16 cellular contexts compared by ENCODE assay signal in the genomic region with DNA sequence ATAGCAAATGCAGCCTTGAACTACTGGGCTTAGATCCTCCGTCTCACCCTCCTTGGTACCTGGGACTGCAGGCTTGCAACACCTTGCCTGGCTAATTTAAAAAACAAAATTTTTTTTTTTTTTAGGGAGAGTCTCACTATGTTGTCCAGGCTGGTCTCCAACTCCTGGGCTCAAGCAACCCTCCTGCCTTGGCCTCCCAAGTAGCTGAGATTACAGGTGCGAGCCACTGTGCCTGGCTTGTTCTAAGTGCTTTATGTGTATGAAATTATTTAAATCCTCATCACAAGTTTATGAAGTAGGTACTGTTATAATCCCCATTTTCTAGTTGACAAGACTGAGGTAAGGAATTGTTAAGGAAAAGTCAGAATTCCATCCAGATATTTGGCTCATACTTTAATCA.
"Had no signal": no experiment of that assay in that cellular context is flagged by ENCODE, and none has a peak within 500 bp of the region (broad histone marks: within the 10 kb centered on the region; RNA-seq: fewer than 3 reads in every experiment).

No MANE protein-coding gene starts in this region.

- H3K27ac Mint-ChIP-seq: activated CD4-positive, alpha-beta T cell treated with anti-CD3 and anti-CD28 coated beads, Interleukin-2, amount 10 ng/mL, durations not matched to agents 7 days and 5 days; activated naive CD4-positive, alpha-beta T cell treated with anti-CD3 and anti-CD28 coated beads, Interleukin-2, amount 10 ng/mL, durations not matched to agents 7 days and 5 days; activated T-helper 17 cell treated with anti-CD3 and anti-CD28 coated beads, Interleukin-2, amount 50 U/mL, for 72 hours had no signal

- H3K4me3 ChIP-seq: adrenal gland, gastroesophageal sphincter, lung, mucosa of descending colon, SJCRH30, uterus had no signal

- FAIRE-seq: endometrium had no signal

- H3K9me3 Mint-ChIP-seq: activated naive CD4-positive, alpha-beta T cell treated with anti-CD3 and anti-CD28 coated beads, Interleukin-2, amount 10 ng/mL, durations not matched to agents 7 days and 5 days; activated T-helper 17 cell treated with anti-CD3 and anti-CD28 coated beads, Interleukin-2, amount 50 U/mL, for 72 hours had no signal

- H3K27ac ChIP-seq: SJCRH30, uterus had no signal

- H3K4me3 Mint-ChIP-seq: activated CD4-positive, alpha-beta T cell treated with anti-CD3 and anti-CD28 coated beads, Interleukin-2, amount 10 ng/mL, durations not matched to agents 7 days and 5 days; activated naive CD4-positive, alpha-beta T cell treated with anti-CD3 and anti-CD28 coated beads, Interleukin-2, amount 10 ng/mL, durations not matched to agents 7 days and 5 days; activated T-helper 17 cell treated with anti-CD3 and anti-CD28 coated beads, Interleukin-2, amount 50 U/mL, for 72 hours; nephron; stimulated activated naive CD8-positive, alpha-beta T cell treated with anti-CD3 and anti-CD28 coated beads, Interleukin-15, Interleukin-2, amounts not matched to agents 100 ng/mL and 50 ng/mL, for 24 hours had no signal

- H3K27me3 Mint-ChIP-seq: activated CD4-positive, alpha-beta T cell treated with anti-CD3 and anti-CD28 coated beads, Interleukin-2, amount 10 ng/mL, durations not matched to agents 7 days and 5 days; activated naive CD4-positive, alpha-beta T cell treated with anti-CD3 and anti-CD28 coated beads, Interleukin-2, amount 10 ng/mL, durations not matched to agents 7 days and 5 days; activated T-helper 17 cell treated with anti-CD3 and anti-CD28 coated beads, Interleukin-2, amount 50 U/mL, for 72 hours; stimulated activated naive CD8-positive, alpha-beta T cell treated with anti-CD3 and anti-CD28 coated beads, Interleukin-15, Interleukin-2, amounts not matched to agents 100 ng/mL and 50 ng/mL, for 24 hours had no signal

- DNase-seq: activated CD4-positive, alpha-beta T cell treated with anti-CD3 and anti-CD28 coated beads, Interleukin-2, amount 10 ng/mL, durations not matched to agents 7 days and 5 days; activated naive CD4-positive, alpha-beta T cell treated with anti-CD3 and anti-CD28 coated beads, Interleukin-2, amount 10 ng/mL, durations not matched to agents 7 days and 5 days; activated T-cell treated with anti-CD3 and anti-CD28 coated beads for 4 hours; adrenal gland; mucosa of descending colon; stimulated activated CD4-positive, alpha-beta T cell treated with anti-CD3 and anti-CD28 coated beads, Interleukin-15, amount 100 ng/mL, for 24 hours; stimulated activated CD4-positive, alpha-beta T cell treated with anti-CD3 and anti-CD28 coated beads, Interleukin-4, amount 100 ng/mL, for 24 hours; T1000; uterus had no signal

- H3K9me3 ChIP-seq: gastroesophageal sphincter, mucosa of descending colon, SJCRH30, uterus had no signal

- H3K27me3 ChIP-seq: adrenal gland, gastroesophageal sphincter, SJCRH30, uterus had no signal

- H3K36me3 ChIP-seq: adrenal gland, gastroesophageal sphincter, SJCRH30, uterus had no signal
